ENCODE assay signal across 18 cellular contexts in the genomic region with DNA sequence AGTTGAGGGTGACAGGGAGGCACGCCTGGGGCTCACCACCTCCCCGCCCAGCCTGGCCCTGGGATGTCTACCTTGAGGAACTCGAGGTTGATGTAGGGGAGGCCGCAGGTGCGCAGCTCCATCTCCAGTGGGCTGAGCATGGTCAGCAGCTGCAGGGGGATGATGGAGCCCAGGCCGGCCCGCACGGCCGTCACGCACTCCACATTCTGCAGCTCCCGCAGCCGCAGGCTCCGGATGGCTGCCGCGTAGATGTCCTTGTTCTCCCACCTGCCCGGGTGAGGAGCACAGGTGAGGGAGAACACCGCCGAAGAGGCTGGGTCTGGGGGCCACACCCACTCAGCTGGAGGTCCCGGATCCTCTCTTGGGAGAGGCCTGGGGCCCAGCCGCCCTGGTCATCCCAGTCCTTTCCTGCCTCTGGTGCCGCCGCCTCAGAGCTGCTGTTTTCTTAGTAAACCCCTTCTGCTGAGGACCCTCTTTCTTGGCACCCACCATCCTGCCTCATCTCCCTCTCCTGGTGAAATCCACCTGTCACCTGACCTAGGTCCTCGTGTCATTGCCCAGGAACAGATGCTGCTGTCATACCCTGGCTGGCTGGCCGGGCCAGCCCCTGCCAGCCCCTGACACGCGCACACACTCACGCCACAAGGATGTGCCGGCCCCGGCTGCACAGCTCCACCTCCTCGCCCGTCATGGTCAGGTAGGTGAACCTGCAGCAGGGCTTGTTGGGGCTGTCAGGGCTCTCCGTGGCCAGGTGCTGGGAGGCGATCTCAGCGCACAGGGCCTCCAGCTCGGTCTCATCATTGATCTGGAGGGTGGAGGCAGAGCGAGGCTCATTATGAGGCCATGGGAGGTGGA.
"Had no signal": no experiment of that assay in that cellular context is flagged by ENCODE, and none has a peak within 500 bp of the region (broad histone marks: within the 10 kb centered on the region; RNA-seq: fewer than 3 reads in every experiment).

No MANE protein-coding gene starts in this region.

- H3K27ac ChIP-seq: ascending aorta, brain microvascular endothelial cell, epithelial cell of prostate, gastroesophageal sphincter, tibial nerve, WERI-Rb-1 had no signal

- DNase-seq: activated CD4-positive, alpha-beta T cell treated with anti-CD3 and anti-CD28 coated beads, Interleukin-2, amount 10 ng/mL, durations not matched to agents 7 days and 5 days; activated CD4-positive, CD25-positive, alpha-beta regulatory T cell treated with anti-CD3 and anti-CD28 coated beads, Interleukin-2, amount 50 U/mL, for 72 hours; activated CD8-positive, alpha-beta memory T cell treated with anti-CD3 and anti-CD28 coated beads, Interleukin-2, amount 10 ng/mL, durations not matched to agents 7 days and 5 days; activated CD8-positive, alpha-beta T cell treated with anti-CD3 and anti-CD28 coated beads for 36 hours; activated gamma-delta T cell; activated T-cell treated with anti-CD3 and anti-CD28 coated beads for 4 hours; brain microvascular endothelial cell; mesendoderm; mucosa of descending colon; nephron progenitor cell; stimulated activated CD4-positive, alpha-beta T cell treated with anti-CD3 and anti-CD28 coated beads, Interleukin-4, amount 100 ng/mL, for 24 hours; T-cell; WERI-Rb-1 had no signal

- ATAC-seq: activated CD8-positive, alpha-beta memory T cell treated with anti-CD3 and anti-CD28 coated beads, Interleukin-2, amount 10 ng/mL, durations not matched to agents 7 days and 5 days; activated CD8-positive, alpha-beta T cell treated with anti-CD3 and anti-CD28 coated beads for 36 hours; gastroesophageal sphincter; mucosa of descending colon; SK-N-SH treated with all-trans-retinoic acid at 6 μM for 48 hours; T-cell had no signal

- H3K9me3 ChIP-seq: mucosa of descending colon had no signal

- H3K4me1 ChIP-seq: ascending aorta, gastroesophageal sphincter, tibial nerve had no signal

- H3K4me3 ChIP-seq: ascending aorta, gastroesophageal sphincter, mucosa of descending colon, tibial nerve had no signal

- H3K27me3 ChIP-seq: ascending aorta, brain microvascular endothelial cell, gastroesophageal sphincter, tibial nerve had no signal
